In the genomic region with DNA sequence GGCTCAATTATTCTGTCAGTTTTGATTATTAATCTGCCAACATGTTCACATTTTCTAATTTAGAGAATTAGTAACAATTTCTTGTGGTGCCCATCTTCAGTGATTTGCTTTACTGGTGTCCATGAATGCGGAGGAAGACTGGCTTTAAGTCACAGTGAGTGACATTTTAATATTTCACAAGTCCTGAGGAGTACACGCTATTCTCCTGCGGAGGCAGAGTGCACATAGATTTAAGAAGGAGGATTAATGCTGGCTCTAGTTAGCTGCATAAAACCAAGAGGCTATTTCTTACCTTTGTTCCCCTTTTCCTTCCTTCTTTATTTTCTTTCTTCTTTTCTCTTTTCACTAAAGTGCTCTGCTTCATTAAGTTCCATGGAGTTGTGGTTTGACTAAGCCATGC, we compare ENCODE assay signal across 14 cellular contexts.
A peak's percentile ranks its signal among the peaks of the same experiment; 100 is the strongest.
DNase-seq lines count a peak whose midpoint lies in the region; ATAC-seq and TF ChIP-seq lines count a peak whose summit lies in the region.
"Had no signal": no experiment of that assay in that cellular context is flagged by ENCODE, and none has a peak within 500 bp of the region (broad histone marks: within the 10 kb centered on the region; RNA-seq: fewer than 3 reads in every experiment).

No MANE protein-coding gene starts in this region.

- no peak overlapping the region for H3K4me3 Mint-ChIP-seq in neural crest cell
- H3K4me3 Mint-ChIP-seq: CD4-positive, alpha-beta memory T cell had no signal

- H3K27ac Mint-ChIP-seq in neural crest cell (ENCODE audit: unreplicated experiment), result no peak overlapping the region
- H3K27ac Mint-ChIP-seq: CD4-positive, alpha-beta memory T cell had no signal

- no peak overlapping the region for H3K4me3 ChIP-seq in NB4 (ENCODE audit: low read depth, low read length)
- H3K4me3 ChIP-seq: A549, GM12878 had no signal

- ATAC-seq in GM21717 (IDR thresholded peaks at IDR 0.05; ENCODE audit: unreplicated experiment), result no peak
- ATAC-seq: A549, GM12878 had no signal

- peaks cover 12% of the 10 kb centered on the region for H3K4me1 Mint-ChIP-seq in neural crest cell
- H3K4me1 Mint-ChIP-seq: CD4-positive, alpha-beta memory T cell had no signal

- no peaks in the 10 kb centered on the region for H3K36me3 Mint-ChIP-seq in neural crest cell (ENCODE audit: low read depth)
- H3K36me3 Mint-ChIP-seq: CD4-positive, alpha-beta memory T cell had no signal

- DNase-seq in NB4 (ENCODE audit: low read depth) (peak; percentile 5), kidney glomerular epithelial cell (lab: John Stamatoyannopoulos, UW) (peak; percentile 57), neural crest cell (ENCODE audit: low read depth, low spot score) (no peak), retina (peak; percentile 25), SHP77 treated with DMSO at 0.1 percent for 48 hours (lab: John Stamatoyannopoulos, UW) (no peak), T-helper 9 cell (no peak)
- DNase-seq: BE2C; CD4-positive, alpha-beta memory T cell; DMS79; HCEC 1CT; IMR-90 had no signal

- peaks cover 2% of the 10 kb centered on the region for H3K9me3 Mint-ChIP-seq in neural crest cell

- no peak for TF ChIP-seq POLR2A in NB4 (IDR thresholded peaks at IDR 0.05; ENCODE audit: extremely low read depth, insufficient read length)

- H3K27me3 Mint-ChIP-seq in neural crest cell (ENCODE audit: low read depth), result no peaks in the 10 kb centered on the region
- H3K27me3 Mint-ChIP-seq: CD4-positive, alpha-beta memory T cell had no signal

- TF ChIP-seq CTCF in NB4 (IDR thresholded peaks at IDR 0.05; ENCODE audit: low read depth, low read length) (no peak), neural crest cell (conservative IDR thresholded peaks at IDR 0.05) (peak; percentile 30)

Comparison
In these comparisons a context has a peak if more than half of its experiments do, and no peak if none do; other contexts are left out.
1. DNase-seq: peak in NB4 (single experiment), kidney glomerular epithelial cell (single experiment) and retina (single experiment); none in neural crest cell (single experiment), SHP77 treated with DMSO at 0.1 percent for 48 hours (single experiment) and T-helper 9 cell (single experiment).